ENCODE assay signal across 29 cellular contexts in genomic region chr4:8136972-8137710, GRCh38.
"Had no signal": no experiment of that assay in that cellular context is flagged by ENCODE, and none has a peak within 500 bp of the region (broad histone marks: within the 10 kb centered on the region; RNA-seq: fewer than 3 reads in every experiment).

No MANE protein-coding gene starts in this region.

- H3K27ac Mint-ChIP-seq: activated CD4-positive, alpha-beta memory T cell treated with anti-CD3 and anti-CD28 coated beads for 36 hours; activated CD4-positive, alpha-beta T cell treated with anti-CD3 and anti-CD28 coated beads for 36 hours; activated CD4-positive, alpha-beta T cell treated with anti-CD3 and anti-CD28 coated beads, Interleukin-2, amount 10 ng/mL, durations not matched to agents 24 days and 14 days; activated CD8-positive, alpha-beta memory T cell treated with anti-CD3 and anti-CD28 coated beads, Interleukin-2, amount 10 ng/mL, durations not matched to agents 7 days and 5 days; activated CD8-positive, alpha-beta T cell treated with anti-CD3 and anti-CD28 coated beads, Interleukin-2, amount 10 ng/mL, durations not matched to agents 7 days and 5 days; activated naive CD4-positive, alpha-beta T cell treated with anti-CD3 and anti-CD28 coated beads, Interleukin-2, amount 10 ng/mL, durations not matched to agents 7 days and 5 days; activated naive CD4-positive, alpha-beta T cell treated with anti-CD3 and anti-CD28 coated beads, Interleukin-2, amount 50 U/mL, for 72 hours; activated naive CD8-positive, alpha-beta T cell treated with anti-CD3 and anti-CD28 coated beads, Interleukin-2, amount 10 ng/mL, durations not matched to agents 7 days and 5 days; brain; endodermal cell had no signal

- H3K27me3 Mint-ChIP-seq: activated CD4-positive, alpha-beta T cell treated with anti-CD3 and anti-CD28 coated beads for 36 hours; activated CD4-positive, alpha-beta T cell treated with anti-CD3 and anti-CD28 coated beads, Interleukin-2, amount 10 ng/mL, durations not matched to agents 24 days and 14 days; activated CD8-positive, alpha-beta memory T cell treated with anti-CD3 and anti-CD28 coated beads, Interleukin-2, amount 10 ng/mL, durations not matched to agents 7 days and 5 days; activated naive CD8-positive, alpha-beta T cell treated with anti-CD3 and anti-CD28 coated beads, Interleukin-2, amount 10 ng/mL, durations not matched to agents 7 days and 5 days had no signal

- H3K36me3 Mint-ChIP-seq: activated CD4-positive, alpha-beta memory T cell treated with anti-CD3 and anti-CD28 coated beads for 36 hours; activated CD8-positive, alpha-beta memory T cell treated with anti-CD3 and anti-CD28 coated beads, Interleukin-2, amount 10 ng/mL, durations not matched to agents 7 days and 5 days; activated naive CD4-positive, alpha-beta T cell treated with anti-CD3 and anti-CD28 coated beads, Interleukin-2, amount 10 ng/mL, durations not matched to agents 7 days and 5 days; activated naive CD8-positive, alpha-beta T cell treated with anti-CD3 and anti-CD28 coated beads, Interleukin-2, amount 10 ng/mL, durations not matched to agents 7 days and 5 days had no signal

- H3K4me1 ChIP-seq: ascending aorta, breast epithelium, colonic mucosa, foreskin keratinocyte had no signal

- H3K27ac ChIP-seq: ascending aorta, breast epithelium, cardiac muscle cell, colonic mucosa, dorsolateral prefrontal cortex, esophagus muscularis mucosa, foreskin keratinocyte, gastrocnemius medialis had no signal

- H3K4me3 Mint-ChIP-seq: activated CD4-positive, alpha-beta memory T cell treated with anti-CD3 and anti-CD28 coated beads for 36 hours; activated CD4-positive, alpha-beta T cell treated with anti-CD3 and anti-CD28 coated beads for 36 hours; activated CD4-positive, alpha-beta T cell treated with anti-CD3 and anti-CD28 coated beads, Interleukin-2, amount 10 ng/mL, durations not matched to agents 24 days and 14 days; activated CD8-positive, alpha-beta memory T cell treated with anti-CD3 and anti-CD28 coated beads, Interleukin-2, amount 10 ng/mL, durations not matched to agents 7 days and 5 days; activated CD8-positive, alpha-beta T cell treated with anti-CD3 and anti-CD28 coated beads, Interleukin-2, amount 10 ng/mL, durations not matched to agents 7 days and 5 days; activated naive CD4-positive, alpha-beta T cell treated with anti-CD3 and anti-CD28 coated beads, Interleukin-2, amount 10 ng/mL, durations not matched to agents 7 days and 5 days; activated naive CD8-positive, alpha-beta T cell treated with anti-CD3 and anti-CD28 coated beads, Interleukin-2, amount 10 ng/mL, durations not matched to agents 7 days and 5 days; brain; endodermal cell had no signal

- H3K9me3 Mint-ChIP-seq: activated CD4-positive, alpha-beta T cell treated with anti-CD3 and anti-CD28 coated beads, Interleukin-2, amount 10 ng/mL, durations not matched to agents 24 days and 14 days had no signal

- H3K27me3 ChIP-seq: ascending aorta, breast epithelium, cardiac muscle cell, colonic mucosa, dorsolateral prefrontal cortex, esophagus muscularis mucosa, gastrocnemius medialis had no signal

- ATAC-seq: activated CD4-positive, alpha-beta T cell treated with anti-CD3 and anti-CD28 coated beads for 36 hours; activated CD8-positive, alpha-beta memory T cell treated with anti-CD3 and anti-CD28 coated beads, Interleukin-2, amount 10 ng/mL, durations not matched to agents 7 days and 5 days; activated CD8-positive, alpha-beta T cell treated with anti-CD3 and anti-CD28 coated beads, Interleukin-2, amount 10 ng/mL, durations not matched to agents 7 days and 5 days; activated naive CD4-positive, alpha-beta T cell treated with anti-CD3 and anti-CD28 coated beads, Interleukin-2, amount 50 U/mL, for 72 hours; foreskin keratinocyte had no signal

- DNase-seq: activated CD4-positive, alpha-beta memory T cell treated with anti-CD3 and anti-CD28 coated beads for 36 hours; activated CD4-positive, alpha-beta T cell treated with anti-CD3 and anti-CD28 coated beads for 36 hours; activated CD4-positive, alpha-beta T cell treated with anti-CD3 and anti-CD28 coated beads, Interleukin-2, amount 10 ng/mL, durations not matched to agents 24 days and 14 days; activated CD4-positive, CD25-positive, alpha-beta regulatory T cell; activated CD4-positive, CD25-positive, alpha-beta regulatory T cell treated with anti-CD3 and anti-CD28 coated beads, Interleukin-2, amount 50 U/mL, for 72 hours; activated CD8-positive, alpha-beta memory T cell treated with anti-CD3 and anti-CD28 coated beads, Interleukin-2, amount 10 ng/mL, durations not matched to agents 7 days and 5 days; activated CD8-positive, alpha-beta memory T cell treated with anti-CD3 and anti-CD28 coated beads, Interleukin-2, amount 50 U/mL, for 4 hours; activated CD8-positive, alpha-beta T cell treated with anti-CD3 and anti-CD28 coated beads, Interleukin-2, amount 10 ng/mL, durations not matched to agents 7 days and 5 days; activated gamma-delta T cell; activated naive CD4-positive, alpha-beta T cell; activated naive CD4-positive, alpha-beta T cell treated with anti-CD3 and anti-CD28 coated beads, Interleukin-2, amount 10 ng/mL, durations not matched to agents 7 days and 5 days; activated naive CD8-positive, alpha-beta T cell treated with anti-CD3 and anti-CD28 coated beads, Interleukin-2, amount 10 ng/mL, durations not matched to agents 7 days and 5 days; activated T-cell treated with anti-CD3 and anti-CD28 coated beads, Interleukin-2, amount 50 U/mL, for 1 hour; activated T-cell treated with anti-CD3 and anti-CD28 coated beads, Interleukin-2, amount 50 U/mL, for 48 hours; central memory CD4-positive, alpha-beta T cell; cerebellar nuclear complex; colonic mucosa; dorsolateral prefrontal cortex; effector memory CD4-positive, alpha-beta T cell; endodermal cell; foreskin keratinocyte; gastrocnemius medialis; T-helper 2 cell had no signal

- H3K9me3 ChIP-seq: ascending aorta, breast epithelium, colonic mucosa, esophagus muscularis mucosa, gastrocnemius medialis had no signal

- H3K4me1 Mint-ChIP-seq: activated CD4-positive, alpha-beta T cell treated with anti-CD3 and anti-CD28 coated beads for 36 hours; activated CD4-positive, alpha-beta T cell treated with anti-CD3 and anti-CD28 coated beads, Interleukin-2, amount 10 ng/mL, durations not matched to agents 24 days and 14 days; activated CD8-positive, alpha-beta memory T cell treated with anti-CD3 and anti-CD28 coated beads, Interleukin-2, amount 10 ng/mL, durations not matched to agents 7 days and 5 days; activated naive CD4-positive, alpha-beta T cell treated with anti-CD3 and anti-CD28 coated beads, Interleukin-2, amount 10 ng/mL, durations not matched to agents 7 days and 5 days; activated naive CD8-positive, alpha-beta T cell treated with anti-CD3 and anti-CD28 coated beads, Interleukin-2, amount 10 ng/mL, durations not matched to agents 7 days and 5 days had no signal

- H3K4me3 ChIP-seq: ascending aorta, breast epithelium, cardiac muscle cell, colonic mucosa, dorsolateral prefrontal cortex, esophagus muscularis mucosa, gastrocnemius medialis had no signal

- H3K36me3 ChIP-seq: ascending aorta, breast epithelium, cardiac muscle cell, colonic mucosa, esophagus muscularis mucosa, gastrocnemius medialis had no signal
